ENCODE assay signal across 25 cellular contexts in genomic region chrX:96833333-96833732, GRCh38. TPM values are rescaled to one million over a fixed set of nuclear protein-coding genes. Genes with fewer than 3 reads are reported as not detected.
A peak's percentile ranks its signal among the peaks of the same experiment; 100 is the strongest.
DNase-seq lines count a peak whose midpoint lies in the region; ATAC-seq, FAIRE-seq and TF ChIP-seq lines count a peak whose summit lies in the region.
"Had no signal": no experiment of that assay in that cellular context is flagged by ENCODE, and none has a peak within 500 bp of the region (broad histone marks: within the 10 kb centered on the region; RNA-seq: fewer than 3 reads in every experiment).

No MANE protein-coding gene starts in this region.

- H3K79me2 ChIP-seq in GM12878 (ENCODE audit: control insufficient read depth, insufficient read depth, low read length) (no peaks in the 10 kb centered on the region), osteoblast (ENCODE audit: insufficient read depth, low read length) (no peaks in the 10 kb centered on the region)

- in situ Hi-C loops in GM12878 (cut with MboI), result no loop called here

- TF ChIP-seq POLR2A in GM12878 (IDR thresholded peaks at IDR 0.05; ENCODE audit: low read depth, low read length), result no peak

- TF ChIP-seq EP300 in GM12878 (IDR thresholded peaks at IDR 0.05; ENCODE audit: borderline replicate concordance in 1 of 2, control insufficient read depth in 1 of 2, low read depth in 2 of 2, low read length in 2 of 2), result no peak

- no peak for FAIRE-seq in GM12878 (lab: Jason Lieb, UNC)
- peak; percentile 50 for FAIRE-seq in frontal cortex (lab: Jason Lieb, UNC)
- FAIRE-seq: GM12891, GM19239, HepG2 had no signal

- no TSS peak for BruUV-seq in GM12878 (replicated peaks; lab: Mats Ljungman, UMichigan)

- intact Hi-C loops in GM12878 (cut with micrococcal nuclease; ENCODE audit: unreplicated experiment), result no loop called here

- H2AFZ ChIP-seq in GM12878 (ENCODE audit: control insufficient read depth, low read depth, low read length), result no peak overlapping the region
- no peak overlapping the region for H2AFZ ChIP-seq in osteoblast (ENCODE audit: low read length)

- H3K36me3 ChIP-seq in HEK293 (ENCODE audit: control insufficient read depth in 2 of 2, insufficient read depth in 1 of 2, low read length in 2 of 2) (no peaks in the 10 kb centered on the region), GM12878 (ENCODE audit: control insufficient read depth in 2 of 2, insufficient read depth in 2 of 2, low read length in 1 of 2) (no peaks in the 10 kb centered on the region; a peak in 1 of 4 replicates), osteoblast (ENCODE audit: insufficient read depth, low read length) (no peaks in the 10 kb centered on the region)
- H3K36me3 ChIP-seq: BE2C, HAP-1 had no signal

- 52% methylated on average over 2 of the region's 2 CpGs for WGBS in GM12878 (ENCODE audit: insufficient coverage, insufficient replicate concordance, low lambda C conversion rate, missing lambda C conversion rate)

- H3K4me1 ChIP-seq in HEK293 (ENCODE audit: control insufficient read depth, insufficient read depth, low read length), result no peaks in the 10 kb centered on the region
- H3K4me1 ChIP-seq in GM12878 (ENCODE audit: control insufficient read depth, insufficient read depth, low read length), result no peaks in the 10 kb centered on the region
- H3K4me1 ChIP-seq in osteoblast (ENCODE audit: insufficient read depth, low read length), result no peaks in the 10 kb centered on the region
- H3K4me1 ChIP-seq: BE2C had no signal

- CTCF ChIA-PET in HEK293 (lab: Yijun Ruan, JAX), result no interaction called here
- CTCF ChIA-PET in GM12878 (lab: Yijun Ruan, JAX), result no interaction called here

- TF ChIP-seq CTCF in HEK293 (tag by site-specific recombination; IDR thresholded peaks at IDR 0.05) (no peak), GM12878 (IDR thresholded peaks at IDR 0.05 in 2 of 3, conservative IDR thresholded peaks at IDR 0.05 in 1 of 3; ENCODE audit: control insufficient read depth in 2 of 3, extremely low read depth in 1 of 3, insufficient read depth in 1 of 3, low read depth in 3 of 3, low read length in 3 of 3) (no peak), osteoblast (IDR thresholded peaks at IDR 0.05; ENCODE audit: extremely low read depth, low read depth, low read length) (no peak)

- no peak overlapping the region for H3K27ac ChIP-seq in HEK293 (ENCODE audit: extremely low read depth, low read depth, low read length)
- no peak overlapping the region for H3K27ac ChIP-seq in GM12878 (ENCODE audit: control insufficient read depth, insufficient read depth)
- H3K27ac ChIP-seq in osteoblast (ENCODE audit: low read depth, low read length), result no peak overlapping the region

- H3K27me3 ChIP-seq in GM12878 (replicated peaks in 1 of 2; ENCODE audit: control insufficient read depth in 2 of 2, insufficient read depth in 2 of 2, low read length in 1 of 2), result no peaks in the 10 kb centered on the region
- no peaks in the 10 kb centered on the region for H3K27me3 ChIP-seq in osteoblast (ENCODE audit: insufficient read depth, low read length)
- H3K27me3 ChIP-seq: BE2C had no signal

- RAD21 ChIA-PET in GM12878 (lab: Charles Lee; ENCODE audit: unreplicated experiment), result no interaction called here

- SMC1A ChIA-PET in GM12878 (lab: Charles Lee; ENCODE audit: uncharacterized antibody, unreplicated experiment), result interaction anchor here (1.0 kb wide), 1 partner anchor 12 kb away, joined by 3 read pairs; no protein-coding TSS in a partner anchor

- DNase-seq in GM12878 (ENCODE audit: low read depth, low spot score) (no peak), frontal cortex (ENCODE audit: low spot score in 2 of 2) (no peak), osteoblast (ENCODE audit: insufficient read length, low spot score, missing footprints) (peak; percentile 68), NCI-H2081 treated with DMSO at 0.1 percent for 48 hours (lab: John Stamatoyannopoulos, UW) (no peak), mucosa of gallbladder (ENCODE audit: low spot score) (no peak), OCI-M2 (lab: John Stamatoyannopoulos, UW; ENCODE audit: unreplicated experiment) (no peak)
- DNase-seq: ACHN; BE2C; C1 segment of cervical spinal cord; CD4-positive, CD25-positive, alpha-beta regulatory T cell; CD8-positive, alpha-beta memory T cell; COR-L47; DMS 273 treated with DMSO at 0.1 percent for 48 hours; DMS53; DND-41; EL had no signal

- TF ChIP-seq RAD21 in GM12878 (IDR thresholded peaks at IDR 0.05; ENCODE audit: insufficient read depth, low read depth, low read length), result no peak

- H3K9me3 ChIP-seq in HEK293 (ENCODE audit: control insufficient read depth, insufficient read depth, low read depth, low read length) (no peaks in the 10 kb centered on the region), GM12878 (replicated peaks; ENCODE audit: control insufficient read depth, insufficient read depth, low read length) (no peaks in the 10 kb centered on the region; the same call in 2 of the 3 replicates), osteoblast (ENCODE audit: low read depth, low read length) (no peaks in the 10 kb centered on the region)
- H3K9me3 ChIP-seq: BE2C, HAP-1 had no signal

- POLR2A ChIA-PET in HEK293 (lab: Yijun Ruan, JAX), result no interaction called here
- POLR2A ChIA-PET in GM12878 (lab: Charles Lee), result no interaction called here

- H4K20me1 ChIP-seq in GM12878 (ENCODE audit: control insufficient read depth, insufficient read depth) (no peaks in the 10 kb centered on the region), osteoblast (ENCODE audit: insufficient read depth, low read length) (no peaks in the 10 kb centered on the region)

- H3K4me3 ChIP-seq in HEK293 (ENCODE audit: low read depth, low read length) (no peak overlapping the region), GM12878 (no peak overlapping the region), osteoblast (ENCODE audit: insufficient read depth, low read length) (no peak overlapping the region)
- H3K4me3 ChIP-seq: HAP-1 had no signal

- no peak for ATAC-seq in GM12878
- no peak for ATAC-seq in HG02852 (IDR thresholded peaks at IDR 0.05; ENCODE audit: unreplicated experiment)
- ATAC-seq: HepG2 had no signal

- no peak overlapping the region for H3K9ac ChIP-seq in GM12878 (ENCODE audit: control insufficient read depth, insufficient read depth, low read length)

- H3K4me2 ChIP-seq in GM12878 (ENCODE audit: control insufficient read depth, insufficient read depth), result no peak overlapping the region
- no peak overlapping the region for H3K4me2 ChIP-seq in osteoblast (ENCODE audit: insufficient read depth, low read length)

TF ChIP-seq in HEK293, 187 proteins besides CTCF, POLR2A, EP300 and RAD21 (continues in another document):
- TF ChIP-seq ZNF311 (tag by site-specific recombination; IDR thresholded peaks at IDR 0.05; ENCODE audit: borderline replicate concordance) (no peak), ZNF561 (tag by site-specific recombination; IDR thresholded peaks at IDR 0.05; ENCODE audit: borderline replicate concordance) (no peak), ZSCAN5A (tag by site-specific recombination; IDR thresholded peaks at IDR 0.05) (no peak)

TF ChIP-seq in GM12878, 131 proteins besides CTCF, POLR2A, EP300 and RAD21:
- no peak for TF ChIP-seq E2F4 (IDR thresholded peaks at IDR 0.05; ENCODE audit: low read depth, low read length)
- peak; percentile 51 for TF ChIP-seq ATF7 (IDR thresholded peaks at IDR 0.05; ENCODE audit: low read depth)
- no peak for TF ChIP-seq MTA2 (IDR thresholded peaks at IDR 0.05; ENCODE audit: low read depth)
- TF ChIP-seq TARDBP (IDR thresholded peaks at IDR 0.05; ENCODE audit: borderline replicate concordance), result no peak
- TF ChIP-seq SPI1 (IDR thresholded peaks at IDR 0.05; ENCODE audit: borderline replicate concordance, insufficient read depth, low read depth, low read length), result no peak

RNA-seq across cellular contexts. Expression of gene RPA4, which starts 50.4 kb away (rescaled TPM):
- total RNA-seq in GM12878 (2013; cell fraction: nucleolus; rRNA removed), result 10.1 and 11.8 TPM in 2 replicates
- total RNA-seq in GM12878 (2014; rRNA removed) (0.73 and 1.1 TPM in 2 replicates), GM12878 (2014; rRNA removed; fragmentation: Illumina TruSeq; extraction: Trizol) (0.83 and 1.3 TPM in 2 replicates), GM12878 (2021) (0.62 and 0.66 TPM in 2 replicates), frontal cortex (0.82 TPM), osteoblast (0.88 and 1.1 TPM in 2 replicates), mucosa of gallbladder (0.98 TPM)
- polyA plus RNA-seq in GM12878 (2011; ENCODE audit: low read depth), result 0.17 TPM
- polyA plus RNA-seq in GM12878 (2011; rRNA removed) (0.26 and 0.42 TPM in 2 replicates), GM12878 (2014; fragmentation: Illumina TruSeq; extraction: Trizol) (0.11 and 0.25 TPM in 2 replicates), GM12878 (2014; fragmentation: Nextera tagmentation; extraction: Ambion mirVana) (under 1 TPM; 0.26 to 0.84 TPM), GM12878 (2014; rRNA removed) (0.16 and 0.45 TPM in 2 replicates), GM12878 (2016; fragmentation: Nextera tagmentation; extraction: Ambion mirVana) (under 1 TPM; 0.20 TPM)
- polyA plus RNA-seq in GM12878 (2011; cell fraction: cytosol; rRNA removed), result 0.12 and 0.32 TPM in 2 replicates
- 0.88 and 1.1 TPM in 2 replicates for polyA plus RNA-seq in GM12878 (2011; cell fraction: nucleus; rRNA removed)
- 0.08 TPM in 1 of 2 replicates, not detected in the other for polyA plus RNA-seq in GM12878 (2012)
- polyA minus RNA-seq in GM12878 (2011; rRNA and poly(A)+ RNA removed), result 4.7 and 4.9 TPM in 2 replicates
- polyA minus RNA-seq in GM12878 (2011; cell fraction: cytosol; rRNA and poly(A)+ RNA removed), result not detected in 2 replicates
- polyA minus RNA-seq in GM12878 (2011; cell fraction: nucleus; rRNA and poly(A)+ RNA removed), result 5.4 and 10.0 TPM in 2 replicates
- total RNA-seq: A172, G401, H4 had no signal
- polyA plus RNA-seq: CD8-positive, alpha-beta memory T cell; HepG2 had no signal

Comparison
In these comparisons a context has a peak if more than half of its experiments do, and no peak if none do; other contexts are left out.
1. Of the 9 proteins assayed by ChIP-seq in both HEK293 and GM12878: peak only in HEK293: ATF2; only in GM12878: none; in both: none; in neither: 8.